ENCODE assay signal across 27 cellular contexts in genomic region chr1:160022330-160023310, GRCh38. TPM values are rescaled to one million over a fixed set of nuclear protein-coding genes. Genes with fewer than 3 reads are reported as not detected.
DNase-seq lines count a peak whose midpoint lies in the region; ATAC-seq, FAIRE-seq and TF ChIP-seq lines count a peak whose summit lies in the region.
"Had no signal": no experiment of that assay in that cellular context is flagged by ENCODE, and none has a peak within 500 bp of the region (broad histone marks: within the 10 kb centered on the region; RNA-seq: fewer than 3 reads in every experiment).

No MANE protein-coding gene starts in this region.

- intact Hi-C loops in GM12878 (cut with micrococcal nuclease; ENCODE audit: unreplicated experiment) = no loop called here
- intact Hi-C loops in lower lobe of right lung (cut with DNase I) = no loop called here

- TF ChIP-seq POLR2A in GM12878 (IDR thresholded peaks at IDR 0.05; ENCODE audit: low read depth, low read length) = no peak

- RAD21 ChIA-PET in GM12878 (lab: Charles Lee; ENCODE audit: unreplicated experiment) = interaction anchor here (0.6 to 2.8 kb wide), 2 partner anchors 24 to 128 kb away, joined by 3 to 8 read pairs; no protein-coding TSS in a partner anchor

- SMC1A ChIA-PET in GM12878 (lab: Charles Lee; ENCODE audit: uncharacterized antibody, unreplicated experiment) = interaction anchor here (0.8 to 1.2 kb wide), 4 partner anchors 8 to 118 kb away, joined by 3 read pairs; no protein-coding TSS in a partner anchor

- no peak overlapping the region for H3K27ac ChIP-seq in GM12878 (ENCODE audit: control insufficient read depth, insufficient read depth)
- H3K27ac ChIP-seq in lower lobe of right lung = no peak overlapping the region
- H3K27ac ChIP-seq: gastroesophageal sphincter, PC-9, SJSA1, upper lobe of right lung had no signal

- no peak overlapping the region for H3K9ac ChIP-seq in GM12878 (ENCODE audit: control insufficient read depth, insufficient read depth, low read length)

- H3K4me1 ChIP-seq in GM12878 (ENCODE audit: control insufficient read depth, insufficient read depth, low read length) = no peaks in the 10 kb centered on the region
- H3K4me1 ChIP-seq in lower lobe of right lung = no peaks in the 10 kb centered on the region
- H3K4me1 ChIP-seq: upper lobe of right lung had no signal

- POLR2A ChIA-PET in GM12878 (lab: Charles Lee) = interaction anchor here (1.5 kb wide), 1 partner anchor 9 kb away, joined by 5 read pairs; the partner anchor contains the start of gene PIGM

- no peaks in the 10 kb centered on the region for H3K9me3 ChIP-seq in GM12878 (replicated peaks; ENCODE audit: control insufficient read depth, insufficient read depth, low read length)
- H3K9me3 ChIP-seq in lower lobe of right lung = no peaks in the 10 kb centered on the region
- H3K9me3 ChIP-seq: BE2C, gastroesophageal sphincter, SJSA1, upper lobe of right lung had no signal

- no peak overlapping the region for H3K4me2 ChIP-seq in GM12878 (ENCODE audit: control insufficient read depth, insufficient read depth)
- H3K4me2 ChIP-seq: PC-9 had no signal

- FAIRE-seq in GM12878 (lab: Jason Lieb, UNC) = no peak
- FAIRE-seq: GM18507, kidney had no signal

- H3K27me3 ChIP-seq in GM12878 (replicated peaks in 1 of 2; ENCODE audit: control insufficient read depth in 2 of 2, insufficient read depth in 2 of 2, low read length in 1 of 2) (no peaks in the 10 kb centered on the region; a peak in 2 of 4 replicates), lower lobe of right lung (ENCODE audit: low read depth) (no peaks in the 10 kb centered on the region)
- H3K27me3 ChIP-seq: SJSA1, upper lobe of right lung had no signal

- H4K20me1 ChIP-seq in GM12878 (ENCODE audit: control insufficient read depth, insufficient read depth) = no peaks in the 10 kb centered on the region

- TF ChIP-seq CTCF in GM12878 (IDR thresholded peaks at IDR 0.05 in 2 of 3, conservative IDR thresholded peaks at IDR 0.05 in 1 of 3; ENCODE audit: control insufficient read depth in 2 of 3, extremely low read depth in 1 of 3, insufficient read depth in 1 of 3, low read depth in 3 of 3, low read length in 3 of 3) (no peak), lower lobe of right lung (IDR thresholded peaks at IDR 0.05) (no peak)

- H3K4me3 ChIP-seq in GM12878 (no peak overlapping the region), lower lobe of right lung (no peak overlapping the region)
- H3K4me3 ChIP-seq: gastroesophageal sphincter, PC-9, SJSA1, upper lobe of right lung had no signal

- no TSS peak for BruUV-seq in GM12878 (replicated peaks; lab: Mats Ljungman, UMichigan)

- TF ChIP-seq RAD21 in GM12878 (IDR thresholded peaks at IDR 0.05; ENCODE audit: insufficient read depth, low read depth, low read length) = no peak

- no peak for TF ChIP-seq EP300 in GM12878 (IDR thresholded peaks at IDR 0.05; ENCODE audit: borderline replicate concordance in 1 of 2, control insufficient read depth in 1 of 2, low read depth in 2 of 2, low read length in 2 of 2)

- no peak overlapping the region for H2AFZ ChIP-seq in GM12878 (ENCODE audit: control insufficient read depth, low read depth, low read length)
- H2AFZ ChIP-seq: PC-9 had no signal

- no peaks in the 10 kb centered on the region for H3K79me2 ChIP-seq in GM12878 (ENCODE audit: control insufficient read depth, insufficient read depth, low read length)

- ATAC-seq in GM12878 (no peak), GM18907 (IDR thresholded peaks at IDR 0.05; ENCODE audit: unreplicated experiment) (no peak), GM18517 (IDR thresholded peaks at IDR 0.05; ENCODE audit: unreplicated experiment) (no peak), lower lobe of right lung (no peak)
- ATAC-seq: gastroesophageal sphincter, upper lobe of right lung had no signal

- H3K36me3 ChIP-seq in GM12878 (ENCODE audit: control insufficient read depth in 2 of 2, insufficient read depth in 2 of 2, low read length in 1 of 2) (no peaks in the 10 kb centered on the region), lower lobe of right lung (no peaks in the 10 kb centered on the region)
- H3K36me3 ChIP-seq: BE2C, gastroesophageal sphincter, SJSA1, upper lobe of right lung had no signal

- CTCF ChIA-PET in GM12878 (lab: Yijun Ruan, JAX) = interaction anchor here (0.9 to 5.9 kb wide), 6 partner anchors 9 to 223 kb away, joined by 3 to 38 read pairs (median 6); partner anchors contain the start of gene PIGM

- WGBS in GM12878 (ENCODE audit: insufficient coverage, insufficient replicate concordance, low lambda C conversion rate, missing lambda C conversion rate) = 49% methylated on average over 6 of the region's 6 CpGs

- in situ Hi-C loops in GM12878 (cut with MboI) = no loop called here

- DNase-seq in NCI-H2171 treated with DMSO at 0.1 percent for 48 hours (lab: John Stamatoyannopoulos, UW) (peak; percentile 54), NCI-H2171 (lab: John Stamatoyannopoulos, UW) (no peak), NCI-H2227 (lab: John Stamatoyannopoulos, UW; ENCODE audit: unreplicated experiment) (peak; percentile 65), GM12878 (ENCODE audit: low read depth, low spot score) (no peak), retina (peak; percentile 54), lower lobe of right lung (no peak)
- DNase-seq: activated CD4-positive, alpha-beta T cell treated with anti-CD3 and anti-CD28 coated beads, Interleukin-2, amount 50 U/mL, for 4 hours; activated naive CD4-positive, alpha-beta T cell treated with anti-CD3 and anti-CD28 coated beads for 36 hours; BE2C; central memory CD4-positive, alpha-beta T cell; kidney; NCI-H2029; NCI-H526; nucleus accumbens; upper lobe of right lung had no signal

RNA-seq across cellular contexts. Expression of gene PIGM, which starts 9.2 kb away (rescaled TPM):
- total RNA-seq in GM12878 (2013; cell fraction: nucleolus; rRNA removed) = 8.0 and 8.5 TPM in 2 replicates
- 4.6 and 6.0 TPM in 2 replicates for total RNA-seq in GM12878 (2014; rRNA removed)
- total RNA-seq in GM12878 (2014; rRNA removed; fragmentation: Illumina TruSeq; extraction: Trizol) = 4.4 and 4.5 TPM in 2 replicates
- total RNA-seq in GM12878 (2021) = 4.1 and 4.4 TPM in 2 replicates
- 1.6 TPM for polyA plus RNA-seq in GM12878 (2011; ENCODE audit: low read depth)
- 4.6 and 5.1 TPM in 2 replicates for polyA plus RNA-seq in GM12878 (2011; rRNA removed)
- polyA plus RNA-seq in GM12878 (2011; cell fraction: cytosol; rRNA removed) = 3.2 and 3.4 TPM in 2 replicates
- 2.8 and 3.0 TPM in 2 replicates for polyA plus RNA-seq in GM12878 (2011; cell fraction: nucleus; rRNA removed)
- 2.2 and 2.4 TPM in 2 replicates for polyA plus RNA-seq in GM12878 (2012)
- polyA plus RNA-seq in GM12878 (2014; fragmentation: Illumina TruSeq; extraction: Trizol) = 5.6 and 6.1 TPM in 2 replicates
- polyA plus RNA-seq in GM12878 (2014; fragmentation: Nextera tagmentation; extraction: Ambion mirVana) = 1 to 10 TPM; 2.6 to 3.7 TPM
- polyA plus RNA-seq in GM12878 (2014; rRNA removed) = 4.2 and 4.6 TPM in 2 replicates
- polyA plus RNA-seq in GM12878 (2016; fragmentation: Nextera tagmentation; extraction: Ambion mirVana) = 1 to 10 TPM; 5.6 to 6.1 TPM
- 2.9 and 3.4 TPM in 2 replicates for polyA minus RNA-seq in GM12878 (2011; rRNA and poly(A)+ RNA removed)
- polyA minus RNA-seq in GM12878 (2011; cell fraction: cytosol; rRNA and poly(A)+ RNA removed) = 1.4 and 1.5 TPM in 2 replicates
- polyA minus RNA-seq in GM12878 (2011; cell fraction: nucleus; rRNA and poly(A)+ RNA removed) = 2.7 and 4.5 TPM in 2 replicates
- total RNA-seq in lower lobe of right lung = 6.9 TPM

RNA-seq across cellular contexts. Expression of gene KCNJ10, which starts 47.3 kb away (rescaled TPM):
- not detected in 2 replicates for total RNA-seq in GM12878 (2013; cell fraction: nucleolus; rRNA removed)
- 0.06 and 0.22 TPM in 2 replicates for total RNA-seq in GM12878 (2014; rRNA removed)
- not detected in 2 replicates for total RNA-seq in GM12878 (2014; rRNA removed; fragmentation: Illumina TruSeq; extraction: Trizol)
- total RNA-seq in GM12878 (2021) = not detected in 2 replicates
- polyA plus RNA-seq in GM12878 (2011; ENCODE audit: low read depth) = 0.10 TPM
- polyA plus RNA-seq in GM12878 (2011; rRNA removed) = 0.09 and 0.11 TPM in 2 replicates
- polyA plus RNA-seq in GM12878 (2011; cell fraction: cytosol; rRNA removed) = 0.06 and 0.08 TPM in 2 replicates
- polyA plus RNA-seq in GM12878 (2011; cell fraction: nucleus; rRNA removed) = 0.09 and 0.28 TPM in 2 replicates
- polyA plus RNA-seq in GM12878 (2012) = 0.17 and 0.30 TPM in 2 replicates
- polyA plus RNA-seq in GM12878 (2014; fragmentation: Illumina TruSeq; extraction: Trizol) = 0.04 and 0.27 TPM in 2 replicates
- polyA plus RNA-seq in GM12878 (2014; fragmentation: Nextera tagmentation; extraction: Ambion mirVana) = under 1 TPM; 0.07 to 0.29 TPM
- 0.01 TPM in 1 of 2 replicates, not detected in the other for polyA plus RNA-seq in GM12878 (2014; rRNA removed)
- under 1 TPM; 0.12 to 0.20 TPM for polyA plus RNA-seq in GM12878 (2016; fragmentation: Nextera tagmentation; extraction: Ambion mirVana)
- 0.10 TPM in 1 of 2 replicates, not detected in the other for polyA minus RNA-seq in GM12878 (2011; rRNA and poly(A)+ RNA removed)
- polyA minus RNA-seq in GM12878 (2011; cell fraction: cytosol; rRNA and poly(A)+ RNA removed) = not detected in 2 replicates
- polyA minus RNA-seq in GM12878 (2011; cell fraction: nucleus; rRNA and poly(A)+ RNA removed) = 0.12 TPM in 1 of 2 replicates, not detected in the other
- total RNA-seq in lower lobe of right lung = 0.15 TPM
- total RNA-seq: A172; activated naive CD4-positive, alpha-beta T cell treated with anti-CD3 and anti-CD28 coated beads for 36 hours; dermis microvascular lymphatic vessel endothelial cell; epithelial cell of proximal tubule; gastroesophageal sphincter; myocyte; PC-9; SJSA1; T-helper 2 cell treated with Interferon-gamma antibody and Interleukin-4, amounts not matched to agents 100 ng/mL and 5 ng/mL, for 36 hours; upper lobe of right lung had no signal
- polyA plus RNA-seq: IgD-negative memory B cell had no signal

RNA-seq across cellular contexts. Expression of gene KCNJ9, which starts 58.7 kb away (rescaled TPM):
- total RNA-seq in GM12878 (2013; cell fraction: nucleolus; rRNA removed) = not detected in 2 replicates
- total RNA-seq in GM12878 (2014; rRNA removed) (not detected in 2 replicates), GM12878 (2014; rRNA removed; fragmentation: Illumina TruSeq; extraction: Trizol) (not detected in 2 replicates), GM12878 (2021) (not detected in 2 replicates), lower lobe of right lung (not detected)
- polyA plus RNA-seq in GM12878 (2011; ENCODE audit: low read depth) = not detected
- polyA plus RNA-seq in GM12878 (2011; rRNA removed) (not detected in 2 replicates), GM12878 (2014; fragmentation: Illumina TruSeq; extraction: Trizol) (not detected in 2 replicates), GM12878 (2014; fragmentation: Nextera tagmentation; extraction: Ambion mirVana) (not detected), GM12878 (2014; rRNA removed) (not detected in 2 replicates), GM12878 (2016; fragmentation: Nextera tagmentation; extraction: Ambion mirVana) (under 1 TPM in 1 of 2 experiments, not detected in 1; 0.12 TPM)
- not detected in 2 replicates for polyA plus RNA-seq in GM12878 (2011; cell fraction: cytosol; rRNA removed)
- not detected in 2 replicates for polyA plus RNA-seq in GM12878 (2011; cell fraction: nucleus; rRNA removed)
- not detected in 2 replicates for polyA plus RNA-seq in GM12878 (2012)
- polyA minus RNA-seq in GM12878 (2011; rRNA and poly(A)+ RNA removed) = not detected in 2 replicates
- not detected in 2 replicates for polyA minus RNA-seq in GM12878 (2011; cell fraction: cytosol; rRNA and poly(A)+ RNA removed)
- not detected in 2 replicates for polyA minus RNA-seq in GM12878 (2011; cell fraction: nucleus; rRNA and poly(A)+ RNA removed)
- total RNA-seq: A172; activated naive CD4-positive, alpha-beta T cell treated with anti-CD3 and anti-CD28 coated beads for 36 hours; dermis microvascular lymphatic vessel endothelial cell; epithelial cell of proximal tubule; gastroesophageal sphincter; kidney; myocyte; PC-9; SJSA1; T-helper 2 cell treated with Interferon-gamma antibody and Interleukin-4, amounts not matched to agents 100 ng/mL and 5 ng/mL, for 36 hours; upper lobe of right lung had no signal
- polyA plus RNA-seq: IgD-negative memory B cell had no signal

Comparison
In these comparisons a context has a peak if more than half of its experiments do, and no peak if none do; other contexts are left out.
1. DNase-seq: peak in NCI-H2171 treated with DMSO at 0.1 percent for 48 hours (single experiment), NCI-H2227 (single experiment) and retina (single experiment); none in NCI-H2171 (single experiment), GM12878 (single experiment) and lower lobe of right lung (single experiment).